In genomic region chr5:131265318-131265803, GRCh38 we compare ENCODE assay signal across 8 cellular contexts. TPM values are rescaled to one million over a fixed set of nuclear protein-coding genes. Genes with fewer than 3 reads are reported as not detected.
DNase-seq lines count a peak whose midpoint lies in the region; ATAC-seq, FAIRE-seq and TF ChIP-seq lines count a peak whose summit lies in the region.

No MANE protein-coding gene starts in this region.

- H3K27me3 Mint-ChIP-seq in naive B cell: no peaks in the 10 kb centered on the region

- H3K79me2 ChIP-seq in OCI-LY1 (ENCODE audit: insufficient read depth, low read length): peaks cover 56% of the 10 kb centered on the region

- POLR2A ChIA-PET in A549 (lab: Yijun Ruan, JAX): interaction anchor here (1.4 to 3.6 kb wide), 8 partner anchors 10 to 100 kb away, joined by 4 to 27 read pairs (median 6); partner anchors contain the start of gene HINT1

- H3K27ac Mint-ChIP-seq in naive B cell: peak overlapping the region; percentile 69 to 96 (median 93)

- H3K4me3 ChIP-seq in A549: peak overlapping the region; percentile 97
- peak overlapping the region; percentile 83 for H3K4me3 ChIP-seq in OCI-LY1 (ENCODE audit: low read depth, low read length, poor library complexity, severe bottlenecking)
- H3K4me3 ChIP-seq in choroid plexus epithelial cell (ENCODE audit: low read depth, low read length): peak overlapping the region; percentile 93

- H3F3A ChIP-seq in OCI-LY1 (ENCODE audit: insufficient read depth, low read length): no peaks in the 10 kb centered on the region

- peak overlapping the region; percentile 74 to 98 (median 92) for H3K4me3 Mint-ChIP-seq in naive B cell

- TF ChIP-seq EP300 in A549 (IDR thresholded peaks at IDR 0.05): no peak

- TF ChIP-seq POLR2A in A549 (IDR thresholded peaks at IDR 0.05; ENCODE audit: low read length): no peak

- no peaks in the 10 kb centered on the region for H3K9me3 Mint-ChIP-seq in naive B cell

- H3K4me1 Mint-ChIP-seq in naive B cell: peaks cover 12 to 57% (median 28%) of the 10 kb centered on the region in 3 donors

- peak; percentile 26 to 33; a peak in 3 of 5 replicates for TF ChIP-seq RAD21 in A549 (conservative IDR thresholded peaks at IDR 0.05 in 1 of 2, IDR thresholded peaks at IDR 0.05 in 1 of 2)

- TF ChIP-seq CTCF in A549 (IDR thresholded peaks at IDR 0.05) (peak; percentile 29; the same call in 2 of the 3 replicates), GM12872 (IDR thresholded peaks at IDR 0.05; ENCODE audit: insufficient read depth, low read depth, low read length) (peak; percentile 42; the same call in 2 of the 3 replicates), OCI-LY1 (IDR thresholded peaks at IDR 0.05; ENCODE audit: low read length) (peak; percentile 60), choroid plexus epithelial cell (conservative IDR thresholded peaks at IDR 0.05; ENCODE audit: low read depth, low read length) (peak; percentile 45)

- H3K36me3 ChIP-seq in OCI-LY1 (ENCODE audit: insufficient read depth, low read length): 0 out of 2 replicates have a peak, but pooled peaks cover 3% of the 10 kb centered on the region

- no peak for FAIRE-seq in A549 (lab: Jason Lieb, UNC)

- peak overlapping the region; percentile 77 for H3K4me2 ChIP-seq in A549
- H3K4me2 ChIP-seq in OCI-LY1 (ENCODE audit: low read length): peak overlapping the region; percentile 78

- H4K20me1 ChIP-seq in OCI-LY1 (ENCODE audit: insufficient read depth, low read length): no peaks in the 10 kb centered on the region

- H3K9me2 ChIP-seq in OCI-LY1 (ENCODE audit: low read depth, low read length): no peaks in the 10 kb centered on the region

- H3K4me1 ChIP-seq in A549 (peaks cover 34% of the 10 kb centered on the region), OCI-LY1 (ENCODE audit: insufficient read depth, low read length, severe bottlenecking) (peaks cover 69% of the 10 kb centered on the region)

- H2AFZ ChIP-seq in OCI-LY1 (ENCODE audit: low read length): no peak overlapping the region

- H3K36me3 Mint-ChIP-seq in naive B cell: peaks cover 0 to 4% of the 10 kb centered on the region in 2 donors

- no peak for ATAC-seq in A549
- ATAC-seq in HG02885 (IDR thresholded peaks at IDR 0.05; ENCODE audit: poor library complexity, unreplicated experiment): peak; percentile 19
- no peak for ATAC-seq in naive B cell (ENCODE audit: low read depth in 2 of 2)

- peak overlapping the region; percentile 52 to 99; a peak in 5 of 6 replicates for H3K27ac ChIP-seq in A549
- peak overlapping the region; percentile 91 for H3K27ac ChIP-seq in OCI-LY1 (ENCODE audit: low read depth, low read length, poor library complexity, severe bottlenecking)

- 1% methylated on average over 2 of the region's 2 CpGs for WGBS in A549 (ENCODE audit: missing lambda C conversion rate)

- CTCF ChIA-PET in A549 (lab: Yijun Ruan, JAX): interaction anchor here (0.6 to 3.0 kb wide), 16 partner anchors 9 to 166 kb away, joined by 3 to 19 read pairs (median 4); partner anchors contain the start of gene HINT1

- DNase-seq in A549 (ENCODE audit: low read depth in 1 of 2, low spot score in 1 of 2): peak; percentile 56 to 76
- peak; percentile 33 for DNase-seq in choroid plexus epithelial cell (ENCODE audit: low read depth)
- peak; percentile 36 for DNase-seq in naive B cell
- DNase-seq in HPDE6-E6E7 (ENCODE audit: extremely low spot score): no peak
- DNase-seq in activated CD8-positive, alpha-beta memory T cell treated with anti-CD3 and anti-CD28 coated beads, Interleukin-2, amount 50 U/mL, for 48 hours: no peak

- peak overlapping the region; percentile 97 for H3K9ac ChIP-seq in OCI-LY1 (ENCODE audit: low read length)

- no peaks in the 10 kb centered on the region for H3K27me3 ChIP-seq in OCI-LY1 (ENCODE audit: insufficient read depth, low read length)

- H3K9me3 ChIP-seq in A549 (no peaks in the 10 kb centered on the region), OCI-LY1 (ENCODE audit: low read length) (no peaks in the 10 kb centered on the region)

TF ChIP-seq in A549, 52 proteins besides CTCF, POLR2A, EP300 and RAD21:
- TF ChIP-seq ZSCAN20 (CRISPR knock-in tag; IDR thresholded peaks at IDR 0.05) (peak; percentile 36; the same call in 1 of the 2 replicates), REST (IDR thresholded peaks at IDR 0.05) (no peak), CEBPB (IDR thresholded peaks at IDR 0.05) (peak; percentile 77 to 89; a peak in 3 of 4 replicates), FOSL2 (IDR thresholded peaks at IDR 0.05) (no peak), FOSL2 (CRISPR knock-in tag; IDR thresholded peaks at IDR 0.05) (0 out of 2 replicates have a peak, but pooled peaks have one; percentile 33), SMC3 (IDR thresholded peaks at IDR 0.05) (peak; percentile 24; the same call in 1 of the 3 replicates)

RNA-seq across cellular contexts. Expression of gene CDC42SE2, which starts 1.5 kb away (rescaled TPM):
- 48.7 and 66.4 TPM in 2 replicates for polyA plus RNA-seq in A549 (2011; rRNA removed)
- polyA plus RNA-seq in A549 (2012; cell fraction: cytosol; rRNA removed): 11.7 and 12.6 TPM in 2 replicates
- 3.4 and 7.3 TPM in 2 replicates for polyA plus RNA-seq in A549 (2012; cell fraction: nucleus; rRNA removed)
- polyA plus RNA-seq in A549 (2017; fragmentation: RNase III; extraction: RNeasy Plus Mini Kit Qiagen cat#74134 plus additional on column Dnase treatment): 25.7 to 27.1 TPM (median 25.8 TPM) in 3 replicates
- 26.0 and 30.8 TPM in 2 replicates for polyA minus RNA-seq in A549 (2011; rRNA and poly(A)+ RNA removed)
- 100 to 1,000 TPM; 168 to 314 (median 243) TPM for polyA plus RNA-seq in naive B cell (ENCODE audit: low read depth in 6 of 6)

Comparison
In these comparisons a context has a peak if more than half of its experiments do, and no peak if none do; other contexts are left out.
1. DNase-seq: peak in A549 (2 of 2), choroid plexus epithelial cell (single experiment) and naive B cell (single experiment); none in HPDE6-E6E7 (single experiment) and activated CD8-positive, alpha-beta memory T cell treated with anti-CD3 and anti-CD28 coated beads, Interleukin-2, amount 50 U/mL, for 48 hours (single experiment).
2. Peak in every context shown above with its lines, with median percentiles within 50 percentile points of each other: H3K4me3 ChIP-seq and CTCF ChIP-seq.